In the genomic region with DNA sequence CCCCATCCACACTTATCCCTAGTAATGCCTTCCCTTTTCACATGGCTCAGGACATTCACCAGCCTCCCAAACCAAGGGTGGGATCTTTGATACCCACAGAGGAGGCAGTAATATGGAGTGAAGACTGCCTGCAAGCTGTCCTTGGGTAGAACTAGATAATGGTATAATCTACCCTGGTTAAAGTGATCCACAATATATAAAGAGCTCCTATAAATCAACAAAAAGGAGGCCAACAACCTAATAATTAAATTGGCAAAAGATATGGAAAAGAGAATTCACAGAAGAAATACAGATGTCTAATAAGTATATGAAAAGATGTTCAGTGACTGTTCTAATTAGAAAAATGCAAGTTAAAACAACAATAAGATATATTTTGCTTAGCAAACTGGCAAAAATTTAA, we compare ENCODE assay signal across 18 cellular contexts. TPM values are rescaled to one million over a fixed set of nuclear protein-coding genes. Genes with fewer than 3 reads are reported as not detected.
"Had no signal": no experiment of that assay in that cellular context is flagged by ENCODE, and none has a peak within 500 bp of the region (broad histone marks: within the 10 kb centered on the region; RNA-seq: fewer than 3 reads in every experiment).

No MANE protein-coding gene starts in this region.

- ATAC-seq: left lung; psoas muscle; stimulated activated naive CD8-positive, alpha-beta T cell treated with anti-CD3 and anti-CD28 coated beads, Interleukin-15, Interleukin-2, amounts not matched to agents 100 U/mL and 50 U/mL, for 24 hours had no signal

- H3K4me3 Mint-ChIP-seq: neural progenitor cell had no signal

- H3K4me1 ChIP-seq: neural progenitor cell, psoas muscle, tibial nerve had no signal

- H3K36me3 ChIP-seq: brain microvascular endothelial cell, left lung, neural progenitor cell, ovary, tibial nerve had no signal

- H3K4me1 Mint-ChIP-seq: neural progenitor cell had no signal

- H3K27ac ChIP-seq: brain microvascular endothelial cell, left lung, neural progenitor cell, ovary, psoas muscle, tibial nerve had no signal

- H3K9me3 Mint-ChIP-seq: neural progenitor cell had no signal

- H3K27ac Mint-ChIP-seq: neural progenitor cell had no signal

- H3K4me3 ChIP-seq: left lung, neural progenitor cell, ovary, psoas muscle, tibial nerve had no signal

- H3K27me3 ChIP-seq: brain microvascular endothelial cell, left lung, neural progenitor cell, ovary, tibial nerve had no signal

- H3K36me3 Mint-ChIP-seq: neural progenitor cell had no signal

- H3K9me3 ChIP-seq: left lung, ovary, psoas muscle, tibial nerve had no signal

- DNase-seq: activated CD4-positive, alpha-beta T cell treated with anti-CD3 and anti-CD28 coated beads for 4 hours; activated CD8-positive, alpha-beta memory T cell treated with anti-CD3 and anti-CD28 coated beads, Interleukin-2, amount 50 U/mL, for 4 hours; activated T-cell treated with anti-CD3 and anti-CD28 coated beads, Interleukin-2, amount 50 U/mL, for 48 hours; aorta; brain microvascular endothelial cell; cortex of kidney; left lung; midbrain; ovary; psoas muscle; right cardiac atrium; stimulated activated CD4-positive, alpha-beta T cell treated with anti-CD3 and anti-CD28 coated beads, Interleukin-2, amount 100 ng/mL, for 24 hours; stimulated activated naive CD8-positive, alpha-beta T cell treated with anti-CD3 and anti-CD28 coated beads, Interleukin-15, Interleukin-2, amounts not matched to agents 100 U/mL and 50 U/mL, for 24 hours; SW 1271 had no signal

RNA-seq across cellular contexts. Expression of a gene that starts 30.7 kb away (rescaled TPM):
- total RNA-seq: skeletal muscle tissue; T-helper 2 cell treated with Interferon-gamma antibody and Interleukin-4, amounts not matched to agents 100 ng/mL and 5 ng/mL, for 36 hours had no signal
